ENCODE assay signal across 18 cellular contexts in the genomic region with DNA sequence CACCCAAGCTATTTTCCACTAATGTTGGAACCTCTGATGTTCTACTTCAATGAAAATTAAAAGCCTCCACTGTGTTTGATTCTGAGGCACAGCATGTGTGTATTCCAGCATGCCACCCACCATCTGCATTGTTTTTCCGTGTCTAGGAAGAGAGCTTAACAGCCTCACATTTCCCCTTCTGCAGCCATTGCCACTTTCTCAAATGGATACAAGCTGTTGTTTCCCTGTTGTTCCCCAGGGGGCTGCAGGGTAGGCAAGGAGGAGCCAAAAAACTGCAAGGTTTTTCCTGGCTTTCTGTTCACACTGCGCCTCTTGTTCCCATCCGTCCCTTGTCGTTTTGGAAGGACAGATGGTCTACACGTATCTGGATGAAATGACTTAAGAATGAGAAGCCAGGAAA.
DNase-seq lines count a peak whose midpoint lies in the region; ATAC-seq and TF ChIP-seq lines count a peak whose summit lies in the region.
"Had no signal": no experiment of that assay in that cellular context is flagged by ENCODE, and none has a peak within 500 bp of the region (broad histone marks: within the 10 kb centered on the region; RNA-seq: fewer than 3 reads in every experiment).

No MANE protein-coding gene starts in this region.

- H3K4me1 Mint-ChIP-seq in glutamatergic neuron (ENCODE audit: low read depth, unreplicated experiment), result peaks cover 16% of the 10 kb centered on the region
- H3K4me1 Mint-ChIP-seq in neural crest cell, result peaks cover 37% of the 10 kb centered on the region
- H3K4me1 Mint-ChIP-seq: activated CD4-positive, alpha-beta T cell treated with anti-CD3 and anti-CD28 coated beads for 36 hours had no signal

- peaks cover 0 to 7% (median 2%) of the 10 kb centered on the region in 4 donors for H3K4me1 ChIP-seq in esophagus muscularis mucosa
- no peaks in the 10 kb centered on the region for H3K4me1 ChIP-seq in esophagus squamous epithelium
- H3K4me1 ChIP-seq: uterus had no signal

- H3K9me3 Mint-ChIP-seq in glutamatergic neuron (ENCODE audit: unreplicated experiment), result no peaks in the 10 kb centered on the region
- H3K9me3 Mint-ChIP-seq in neural crest cell, result no peaks in the 10 kb centered on the region

- peaks cover 4% of the 10 kb centered on the region for H3K36me3 Mint-ChIP-seq in glutamatergic neuron (ENCODE audit: unreplicated experiment)
- H3K36me3 Mint-ChIP-seq in neural crest cell (ENCODE audit: low read depth), result peaks cover 9% of the 10 kb centered on the region

- peak overlapping the region; percentile 43 for H3K4me3 Mint-ChIP-seq in glutamatergic neuron (ENCODE audit: unreplicated experiment)
- peak overlapping the region; percentile 7 for H3K4me3 Mint-ChIP-seq in neural crest cell
- H3K4me3 Mint-ChIP-seq: activated CD4-positive, alpha-beta T cell treated with anti-CD3 and anti-CD28 coated beads for 36 hours had no signal

- WGBS in esophagus muscularis mucosa, result 50% methylated on average over 5 of the region's 5 CpGs
- WGBS in esophagus squamous epithelium, 2 donors, result 70 to 74% methylated on average over 5 of the region's 5 CpGs

- TF ChIP-seq EP300 in esophagus muscularis mucosa (IDR thresholded peaks at IDR 0.05), result no peak

- no peaks in the 10 kb centered on the region for H3K27me3 ChIP-seq in esophagus muscularis mucosa
- no peaks in the 10 kb centered on the region for H3K27me3 ChIP-seq in esophagus squamous epithelium
- H3K27me3 ChIP-seq: uterus had no signal

- no peak for TF ChIP-seq CTCF in glutamatergic neuron (IDR thresholded peaks at IDR 0.05; ENCODE audit: partially characterized antibody, unreplicated experiment)
- TF ChIP-seq CTCF in neural crest cell (conservative IDR thresholded peaks at IDR 0.05), result no peak
- TF ChIP-seq CTCF in esophagus muscularis mucosa (IDR thresholded peaks at IDR 0.05), result no peak
- no peak for TF ChIP-seq CTCF in esophagus squamous epithelium (IDR thresholded peaks at IDR 0.05)

- intact Hi-C loops in esophagus muscularis mucosa (cut with DNase I) (no loop called here), esophagus squamous epithelium (cut with DNase I) (no loop called here)

- H3K36me3 ChIP-seq in esophagus muscularis mucosa (peaks cover 0 to 9% (median 8%) of the 10 kb centered on the region in 4 donors), esophagus squamous epithelium (peaks cover 0 to 14% (median 1%) of the 10 kb centered on the region in 3 donors)
- H3K36me3 ChIP-seq: uterus had no signal

- TF ChIP-seq POLR2A in esophagus muscularis mucosa (IDR thresholded peaks at IDR 0.05; ENCODE audit: low read depth) (no peak), esophagus squamous epithelium (IDR thresholded peaks at IDR 0.05) (no peak)

- H3K27ac Mint-ChIP-seq in glutamatergic neuron (ENCODE audit: unreplicated experiment) (peak overlapping the region; percentile 91), neural crest cell (ENCODE audit: unreplicated experiment) (peak overlapping the region; percentile 91)
- H3K27ac Mint-ChIP-seq: activated CD4-positive, alpha-beta T cell treated with anti-CD3 and anti-CD28 coated beads for 36 hours had no signal

- DNase-seq in ELF-1 (ENCODE audit: low read depth, low spot score) (peak; percentile 32), NCI-H69 (lab: John Stamatoyannopoulos, UW) (peak; percentile 73), glutamatergic neuron (peak; percentile 63), neural crest cell (ENCODE audit: low read depth, low spot score) (peak; percentile 14), esophagus muscularis mucosa (ENCODE audit: extremely low spot score) (no peak), esophagus squamous epithelium (lab: John Stamatoyannopoulos, UW) (no peak)
- DNase-seq: activated CD4-positive, alpha-beta T cell treated with anti-CD3 and anti-CD28 coated beads for 36 hours; activated CD8-positive, alpha-beta memory T cell treated with anti-CD3 and anti-CD28 coated beads, Interleukin-2, amount 50 U/mL, for 48 hours; activated naive CD4-positive, alpha-beta T cell treated with Interleukin-2 at 50 U/mL for 16 hours; Calu3; IMR-90; mammary epithelial cell; stimulated activated naive CD4-positive, alpha-beta T cell treated with Interleukin-2 at 50 U/mL for 16 hours; T1000; uterus had no signal

- H3K27me3 Mint-ChIP-seq in glutamatergic neuron (ENCODE audit: unreplicated experiment), result no peaks in the 10 kb centered on the region
- no peaks in the 10 kb centered on the region for H3K27me3 Mint-ChIP-seq in neural crest cell (ENCODE audit: low read depth)
- H3K27me3 Mint-ChIP-seq: activated CD4-positive, alpha-beta T cell treated with anti-CD3 and anti-CD28 coated beads for 36 hours had no signal

- H3K27ac ChIP-seq in esophagus muscularis mucosa (replicated peaks in 1 of 4), result no peak overlapping the region
- no peak overlapping the region for H3K27ac ChIP-seq in esophagus squamous epithelium
- H3K27ac ChIP-seq: uterus had no signal

- ATAC-seq in HG03460 (IDR thresholded peaks at IDR 0.05; ENCODE audit: unreplicated experiment) (no peak), GM21381 (IDR thresholded peaks at IDR 0.05; ENCODE audit: unreplicated experiment) (no peak)
- ATAC-seq: activated CD4-positive, alpha-beta T cell treated with anti-CD3 and anti-CD28 coated beads for 36 hours had no signal

- H3K4me3 ChIP-seq in esophagus muscularis mucosa (no peak overlapping the region), esophagus squamous epithelium (no peak overlapping the region)
- H3K4me3 ChIP-seq: smooth muscle cell, uterus had no signal

- H3K9me3 ChIP-seq in esophagus muscularis mucosa (no peaks in the 10 kb centered on the region), esophagus squamous epithelium (no peaks in the 10 kb centered on the region)
- H3K9me3 ChIP-seq: uterus had no signal

Comparison
In these comparisons a context has a peak if more than half of its experiments do, and no peak if none do; other contexts are left out.
1. DNase-seq: peak in ELF-1 (single experiment), NCI-H69 (single experiment), glutamatergic neuron (single experiment) and neural crest cell (single experiment); none in esophagus muscularis mucosa (single experiment) and esophagus squamous epithelium (single experiment).